Comparison of ENCODE assay signal across 1 cellular context in the genomic region with DNA sequence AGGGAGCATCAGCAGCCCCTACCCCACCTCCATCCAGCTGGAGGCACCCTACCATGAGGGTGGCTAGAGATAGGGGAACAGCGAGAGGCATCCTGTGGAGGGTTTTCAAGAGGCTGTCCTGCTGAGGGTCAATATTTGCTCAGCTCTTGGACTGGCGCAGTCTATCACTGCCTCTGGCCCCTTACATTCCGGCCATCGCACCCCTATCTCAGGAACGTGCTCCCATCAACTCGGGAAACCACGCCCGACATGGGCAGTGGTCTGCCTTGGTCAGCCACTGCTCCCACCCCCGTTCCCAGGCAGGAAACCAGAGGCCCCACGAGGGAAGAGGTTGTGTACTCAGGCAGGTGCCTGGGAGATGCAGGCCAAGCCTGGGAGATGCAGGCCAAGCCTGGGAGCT.
TF ChIP-seq lines count a peak whose summit lies in the region.

No MANE protein-coding gene starts in this region.

TF ChIP-seq in HepG2, 621 proteins besides CTCF, POLR2A, EP300 and RAD21 (continued from another document and continues in another):
- TF ChIP-seq ZNF260 (CRISPR knock-in tag; IDR thresholded peaks at IDR 0.05; ENCODE audit: borderline replicate concordance, low read depth) (no peak), HHEX (CRISPR knock-in tag; IDR thresholded peaks at IDR 0.05) (no peak), RFXAP (CRISPR knock-in tag; IDR thresholded peaks at IDR 0.05; ENCODE audit: borderline replicate concordance) (0 out of 2 replicates have a peak, but pooled peaks have one; percentile 59), ZBTB21 (CRISPR knock-in tag; IDR thresholded peaks at IDR 0.05) (no peak), XRCC5 (optimal IDR thresholded peaks at IDR 0.05; ENCODE audit: low read length) (peak; percentile 67), ZNF432 (CRISPR knock-in tag; IDR thresholded peaks at IDR 0.05; ENCODE audit: borderline replicate concordance) (no peak), ADNP (CRISPR knock-in tag; IDR thresholded peaks at IDR 0.05) (no peak), MXI1 (IDR thresholded peaks at IDR 0.05; ENCODE audit: borderline replicate concordance, low read depth, low read length) (no peak), SP140L (CRISPR knock-in tag; IDR thresholded peaks at IDR 0.05; ENCODE audit: borderline replicate concordance) (no peak), NFYC (CRISPR knock-in tag; IDR thresholded peaks at IDR 0.05) (no peak), ZNF10 (CRISPR knock-in tag; IDR thresholded peaks at IDR 0.05; ENCODE audit: borderline replicate concordance, low read depth) (no peak), NCOA2 (CRISPR knock-in tag; IDR thresholded peaks at IDR 0.05) (0 out of 2 replicates have a peak, but pooled peaks have one; percentile 30)
- TF ChIP-seq, protein P1, sequence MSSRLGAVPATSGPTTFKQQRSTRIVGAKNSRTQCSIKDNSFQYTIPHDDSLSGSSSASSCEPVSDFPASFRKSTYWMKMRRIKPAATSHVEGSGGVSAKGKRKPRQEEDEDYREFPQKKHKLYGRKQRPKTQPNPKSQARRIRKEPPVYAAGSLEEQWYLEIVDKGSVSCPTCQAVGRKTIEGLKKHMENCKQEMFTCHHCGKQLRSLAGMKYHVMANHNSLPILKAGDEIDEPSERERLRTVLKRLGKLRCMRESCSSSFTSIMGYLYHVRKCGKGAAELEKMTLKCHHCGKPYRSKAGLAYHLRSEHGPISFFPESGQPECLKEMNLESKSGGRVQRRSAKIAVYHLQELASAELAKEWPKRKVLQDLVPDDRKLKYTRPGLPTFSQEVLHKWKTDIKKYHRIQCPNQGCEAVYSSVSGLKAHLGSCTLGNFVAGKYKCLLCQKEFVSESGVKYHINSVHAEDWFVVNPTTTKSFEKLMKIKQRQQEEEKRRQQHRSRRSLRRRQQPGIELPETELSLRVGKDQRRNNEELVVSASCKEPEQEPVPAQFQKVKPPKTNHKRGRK (CRISPR knock-in tag; IDR thresholded peaks at IDR 0.05) = no peak
- TF ChIP-seq, protein P2, sequence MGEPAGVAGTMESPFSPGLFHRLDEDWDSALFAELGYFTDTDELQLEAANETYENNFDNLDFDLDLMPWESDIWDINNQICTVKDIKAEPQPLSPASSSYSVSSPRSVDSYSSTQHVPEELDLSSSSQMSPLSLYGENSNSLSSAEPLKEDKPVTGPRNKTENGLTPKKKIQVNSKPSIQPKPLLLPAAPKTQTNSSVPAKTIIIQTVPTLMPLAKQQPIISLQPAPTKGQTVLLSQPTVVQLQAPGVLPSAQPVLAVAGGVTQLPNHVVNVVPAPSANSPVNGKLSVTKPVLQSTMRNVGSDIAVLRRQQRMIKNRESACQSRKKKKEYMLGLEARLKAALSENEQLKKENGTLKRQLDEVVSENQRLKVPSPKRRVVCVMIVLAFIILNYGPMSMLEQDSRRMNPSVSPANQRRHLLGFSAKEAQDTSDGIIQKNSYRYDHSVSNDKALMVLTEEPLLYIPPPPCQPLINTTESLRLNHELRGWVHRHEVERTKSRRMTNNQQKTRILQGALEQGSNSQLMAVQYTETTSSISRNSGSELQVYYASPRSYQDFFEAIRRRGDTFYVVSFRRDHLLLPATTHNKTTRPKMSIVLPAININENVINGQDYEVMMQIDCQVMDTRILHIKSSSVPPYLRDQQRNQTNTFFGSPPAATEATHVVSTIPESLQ (CRISPR knock-in tag; conservative IDR thresholded peaks at IDR 0.05) = no peak
- TF ChIP-seq, protein P3, sequence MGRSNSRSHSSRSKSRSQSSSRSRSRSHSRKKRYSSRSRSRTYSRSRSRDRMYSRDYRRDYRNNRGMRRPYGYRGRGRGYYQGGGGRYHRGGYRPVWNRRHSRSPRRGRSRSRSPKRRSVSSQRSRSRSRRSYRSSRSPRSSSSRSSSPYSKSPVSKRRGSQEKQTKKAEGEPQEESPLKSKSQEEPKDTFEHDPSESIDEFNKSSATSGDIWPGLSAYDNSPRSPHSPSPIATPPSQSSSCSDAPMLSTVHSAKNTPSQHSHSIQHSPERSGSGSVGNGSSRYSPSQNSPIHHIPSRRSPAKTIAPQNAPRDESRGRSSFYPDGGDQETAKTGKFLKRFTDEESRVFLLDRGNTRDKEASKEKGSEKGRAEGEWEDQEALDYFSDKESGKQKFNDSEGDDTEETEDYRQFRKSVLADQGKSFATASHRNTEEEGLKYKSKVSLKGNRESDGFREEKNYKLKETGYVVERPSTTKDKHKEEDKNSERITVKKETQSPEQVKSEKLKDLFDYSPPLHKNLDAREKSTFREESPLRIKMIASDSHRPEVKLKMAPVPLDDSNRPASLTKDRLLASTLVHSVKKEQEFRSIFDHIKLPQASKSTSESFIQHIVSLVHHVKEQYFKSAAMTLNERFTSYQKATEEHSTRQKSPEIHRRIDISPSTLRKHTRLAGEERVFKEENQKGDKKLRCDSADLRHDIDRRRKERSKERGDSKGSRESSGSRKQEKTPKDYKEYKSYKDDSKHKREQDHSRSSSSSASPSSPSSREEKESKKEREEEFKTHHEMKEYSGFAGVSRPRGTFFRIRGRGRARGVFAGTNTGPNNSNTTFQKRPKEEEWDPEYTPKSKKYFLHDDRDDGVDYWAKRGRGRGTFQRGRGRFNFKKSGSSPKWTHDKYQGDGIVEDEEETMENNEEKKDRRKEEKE (IDR thresholded peaks at IDR 0.05) = no peak
- TF ChIP-seq, protein P4, sequence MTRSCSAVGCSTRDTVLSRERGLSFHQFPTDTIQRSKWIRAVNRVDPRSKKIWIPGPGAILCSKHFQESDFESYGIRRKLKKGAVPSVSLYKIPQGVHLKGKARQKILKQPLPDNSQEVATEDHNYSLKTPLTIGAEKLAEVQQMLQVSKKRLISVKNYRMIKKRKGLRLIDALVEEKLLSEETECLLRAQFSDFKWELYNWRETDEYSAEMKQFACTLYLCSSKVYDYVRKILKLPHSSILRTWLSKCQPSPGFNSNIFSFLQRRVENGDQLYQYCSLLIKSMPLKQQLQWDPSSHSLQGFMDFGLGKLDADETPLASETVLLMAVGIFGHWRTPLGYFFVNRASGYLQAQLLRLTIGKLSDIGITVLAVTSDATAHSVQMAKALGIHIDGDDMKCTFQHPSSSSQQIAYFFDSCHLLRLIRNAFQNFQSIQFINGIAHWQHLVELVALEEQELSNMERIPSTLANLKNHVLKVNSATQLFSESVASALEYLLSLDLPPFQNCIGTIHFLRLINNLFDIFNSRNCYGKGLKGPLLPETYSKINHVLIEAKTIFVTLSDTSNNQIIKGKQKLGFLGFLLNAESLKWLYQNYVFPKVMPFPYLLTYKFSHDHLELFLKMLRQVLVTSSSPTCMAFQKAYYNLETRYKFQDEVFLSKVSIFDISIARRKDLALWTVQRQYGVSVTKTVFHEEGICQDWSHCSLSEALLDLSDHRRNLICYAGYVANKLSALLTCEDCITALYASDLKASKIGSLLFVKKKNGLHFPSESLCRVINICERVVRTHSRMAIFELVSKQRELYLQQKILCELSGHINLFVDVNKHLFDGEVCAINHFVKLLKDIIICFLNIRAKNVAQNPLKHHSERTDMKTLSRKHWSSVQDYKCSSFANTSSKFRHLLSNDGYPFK (CRISPR knock-in tag; IDR thresholded peaks at IDR 0.05; ENCODE audit: borderline replicate concordance) = no peak
- TF ChIP-seq, protein P5, sequence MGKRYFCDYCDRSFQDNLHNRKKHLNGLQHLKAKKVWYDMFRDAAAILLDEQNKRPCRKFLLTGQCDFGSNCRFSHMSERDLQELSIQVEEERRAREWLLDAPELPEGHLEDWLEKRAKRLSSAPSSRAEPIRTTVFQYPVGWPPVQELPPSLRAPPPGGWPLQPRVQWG (CRISPR knock-in tag; IDR thresholded peaks at IDR 0.05; ENCODE audit: borderline replicate concordance, low read depth) = no peak
- TF ChIP-seq, protein P6, sequence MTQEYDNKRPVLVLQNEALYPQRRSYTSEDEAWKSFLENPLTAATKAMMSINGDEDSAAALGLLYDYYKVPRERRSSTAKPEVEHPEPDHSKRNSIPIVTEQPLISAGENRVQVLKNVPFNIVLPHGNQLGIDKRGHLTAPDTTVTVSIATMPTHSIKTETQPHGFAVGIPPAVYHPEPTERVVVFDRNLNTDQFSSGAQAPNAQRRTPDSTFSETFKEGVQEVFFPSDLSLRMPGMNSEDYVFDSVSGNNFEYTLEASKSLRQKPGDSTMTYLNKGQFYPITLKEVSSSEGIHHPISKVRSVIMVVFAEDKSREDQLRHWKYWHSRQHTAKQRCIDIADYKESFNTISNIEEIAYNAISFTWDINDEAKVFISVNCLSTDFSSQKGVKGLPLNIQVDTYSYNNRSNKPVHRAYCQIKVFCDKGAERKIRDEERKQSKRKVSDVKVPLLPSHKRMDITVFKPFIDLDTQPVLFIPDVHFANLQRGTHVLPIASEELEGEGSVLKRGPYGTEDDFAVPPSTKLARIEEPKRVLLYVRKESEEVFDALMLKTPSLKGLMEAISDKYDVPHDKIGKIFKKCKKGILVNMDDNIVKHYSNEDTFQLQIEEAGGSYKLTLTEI (CRISPR knock-in tag; conservative IDR thresholded peaks at IDR 0.05) = no peak
- TF ChIP-seq, protein P7, sequence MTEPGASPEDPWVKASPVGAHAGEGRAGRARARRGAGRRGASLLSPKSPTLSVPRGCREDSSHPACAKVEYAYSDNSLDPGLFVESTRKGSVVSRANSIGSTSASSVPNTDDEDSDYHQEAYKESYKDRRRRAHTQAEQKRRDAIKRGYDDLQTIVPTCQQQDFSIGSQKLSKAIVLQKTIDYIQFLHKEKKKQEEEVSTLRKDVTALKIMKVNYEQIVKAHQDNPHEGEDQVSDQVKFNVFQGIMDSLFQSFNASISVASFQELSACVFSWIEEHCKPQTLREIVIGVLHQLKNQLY (CRISPR knock-in tag; IDR thresholded peaks at IDR 0.05) = 0 out of 2 replicates have a peak, but pooled peaks have one; percentile 30
- TF ChIP-seq, protein P8, sequence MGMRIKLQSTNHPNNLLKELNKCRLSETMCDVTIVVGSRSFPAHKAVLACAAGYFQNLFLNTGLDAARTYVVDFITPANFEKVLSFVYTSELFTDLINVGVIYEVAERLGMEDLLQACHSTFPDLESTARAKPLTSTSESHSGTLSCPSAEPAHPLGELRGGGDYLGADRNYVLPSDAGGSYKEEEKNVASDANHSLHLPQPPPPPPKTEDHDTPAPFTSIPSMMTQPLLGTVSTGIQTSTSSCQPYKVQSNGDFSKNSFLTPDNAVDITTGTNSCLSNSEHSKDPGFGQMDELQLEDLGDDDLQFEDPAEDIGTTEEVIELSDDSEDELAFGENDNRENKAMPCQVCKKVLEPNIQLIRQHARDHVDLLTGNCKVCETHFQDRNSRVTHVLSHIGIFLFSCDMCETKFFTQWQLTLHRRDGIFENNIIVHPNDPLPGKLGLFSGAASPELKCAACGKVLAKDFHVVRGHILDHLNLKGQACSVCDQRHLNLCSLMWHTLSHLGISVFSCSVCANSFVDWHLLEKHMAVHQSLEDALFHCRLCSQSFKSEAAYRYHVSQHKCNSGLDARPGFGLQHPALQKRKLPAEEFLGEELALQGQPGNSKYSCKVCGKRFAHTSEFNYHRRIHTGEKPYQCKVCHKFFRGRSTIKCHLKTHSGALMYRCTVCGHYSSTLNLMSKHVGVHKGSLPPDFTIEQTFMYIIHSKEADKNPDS (CRISPR knock-in tag; IDR thresholded peaks at IDR 0.05) = no peak
- TF ChIP-seq, protein P9, sequence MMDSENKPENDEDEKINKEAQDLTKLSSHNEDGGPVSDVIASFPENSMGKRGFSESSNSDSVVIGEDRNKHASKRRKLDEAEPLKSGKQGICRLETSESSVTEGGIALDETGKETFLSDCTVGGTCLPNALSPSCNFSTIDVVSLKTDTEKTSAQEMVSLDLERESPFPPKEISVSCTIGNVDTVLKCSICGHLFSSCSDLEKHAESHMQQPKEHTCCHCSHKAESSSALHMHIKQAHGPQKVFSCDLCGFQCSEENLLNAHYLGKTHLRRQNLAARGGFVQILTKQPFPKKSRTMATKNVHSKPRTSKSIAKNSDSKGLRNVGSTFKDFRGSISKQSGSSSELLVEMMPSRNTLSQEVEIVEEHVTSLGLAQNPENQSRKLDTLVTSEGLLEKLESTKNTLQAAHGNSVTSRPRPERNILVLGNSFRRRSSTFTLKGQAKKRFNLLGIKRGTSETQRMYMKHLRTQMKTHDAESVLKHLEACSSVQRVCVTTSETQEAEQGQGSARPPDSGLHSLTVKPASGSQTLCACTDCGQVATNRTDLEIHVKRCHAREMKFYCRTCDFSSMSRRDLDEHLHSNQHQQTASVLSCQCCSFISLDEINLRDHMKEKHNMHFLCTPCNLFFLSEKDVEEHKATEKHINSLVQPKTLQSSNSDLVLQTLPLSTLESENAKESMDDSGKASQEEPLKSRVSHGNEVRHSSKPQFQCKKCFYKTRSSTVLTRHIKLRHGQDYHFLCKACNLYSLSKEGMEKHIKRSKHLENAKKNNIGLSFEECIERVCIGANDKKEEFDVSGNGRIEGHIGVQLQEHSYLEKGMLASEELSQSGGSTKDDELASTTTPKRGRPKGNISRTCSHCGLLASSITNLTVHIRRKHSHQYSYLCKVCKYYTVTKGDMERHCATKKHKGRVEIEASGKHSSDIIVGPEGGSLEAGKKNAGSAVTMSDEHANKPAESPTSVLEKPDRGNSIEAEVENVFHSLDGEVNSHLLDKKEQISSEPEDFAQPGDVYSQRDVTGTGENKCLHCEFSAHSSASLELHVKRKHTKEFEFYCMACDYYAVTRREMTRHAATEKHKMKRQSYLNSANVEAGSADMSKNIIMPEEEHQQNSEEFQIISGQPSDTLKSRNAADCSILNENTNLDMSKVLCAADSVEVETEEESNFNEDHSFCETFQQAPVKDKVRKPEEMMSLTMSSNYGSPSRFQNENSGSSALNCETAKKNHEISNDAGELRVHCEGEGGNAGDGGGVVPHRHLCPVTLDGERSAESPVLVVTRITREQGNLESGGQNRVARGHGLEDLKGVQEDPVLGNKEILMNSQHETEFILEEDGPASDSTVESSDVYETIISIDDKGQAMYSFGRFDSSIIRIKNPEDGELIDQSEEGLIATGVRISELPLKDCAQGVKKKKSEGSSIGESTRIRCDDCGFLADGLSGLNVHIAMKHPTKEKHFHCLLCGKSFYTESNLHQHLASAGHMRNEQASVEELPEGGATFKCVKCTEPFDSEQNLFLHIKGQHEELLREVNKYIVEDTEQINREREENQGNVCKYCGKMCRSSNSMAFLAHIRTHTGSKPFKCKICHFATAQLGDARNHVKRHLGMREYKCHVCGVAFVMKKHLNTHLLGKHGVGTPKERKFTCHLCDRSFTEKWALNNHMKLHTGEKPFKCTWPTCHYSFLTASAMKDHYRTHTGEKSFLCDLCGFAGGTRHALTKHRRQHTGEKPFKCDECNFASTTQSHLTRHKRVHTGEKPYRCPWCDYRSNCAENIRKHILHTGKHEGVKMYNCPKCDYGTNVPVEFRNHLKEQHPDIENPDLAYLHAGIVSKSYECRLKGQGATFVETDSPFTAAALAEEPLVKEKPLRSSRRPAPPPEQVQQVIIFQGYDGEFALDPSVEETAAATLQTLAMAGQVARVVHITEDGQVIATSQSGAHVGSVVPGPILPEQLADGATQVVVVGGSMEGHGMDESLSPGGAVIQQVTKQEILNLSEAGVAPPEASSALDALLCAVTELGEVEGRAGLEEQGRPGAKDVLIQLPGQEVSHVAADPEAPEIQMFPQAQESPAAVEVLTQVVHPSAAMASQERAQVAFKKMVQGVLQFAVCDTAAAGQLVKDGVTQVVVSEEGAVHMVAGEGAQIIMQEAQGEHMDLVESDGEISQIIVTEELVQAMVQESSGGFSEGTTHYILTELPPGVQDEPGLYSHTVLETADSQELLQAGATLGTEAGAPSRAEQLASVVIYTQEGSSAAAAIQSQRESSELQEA (CRISPR knock-in tag; IDR thresholded peaks at IDR 0.05; ENCODE audit: not compliant biosample characterization) = peak; percentile 58
- TF ChIP-seq, protein P10, sequence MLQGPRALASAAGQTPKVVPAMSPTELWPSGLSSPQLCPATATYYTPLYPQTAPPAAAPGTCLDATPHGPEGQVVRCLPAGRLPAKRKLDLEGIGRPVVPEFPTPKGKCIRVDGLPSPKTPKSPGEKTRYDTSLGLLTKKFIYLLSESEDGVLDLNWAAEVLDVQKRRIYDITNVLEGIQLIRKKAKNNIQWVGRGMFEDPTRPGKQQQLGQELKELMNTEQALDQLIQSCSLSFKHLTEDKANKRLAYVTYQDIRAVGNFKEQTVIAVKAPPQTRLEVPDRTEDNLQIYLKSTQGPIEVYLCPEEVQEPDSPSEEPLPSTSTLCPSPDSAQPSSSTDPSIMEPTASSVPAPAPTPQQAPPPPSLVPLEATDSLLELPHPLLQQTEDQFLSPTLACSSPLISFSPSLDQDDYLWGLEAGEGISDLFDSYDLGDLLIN (CRISPR knock-in tag; IDR thresholded peaks at IDR 0.05; ENCODE audit: borderline replicate concordance) = no peak
